In genomic region chr5:78720997-78721396, GRCh38 we compare ENCODE assay signal across 12 cellular contexts.
DNase-seq lines count a peak whose midpoint lies in the region; TF ChIP-seq lines count a peak whose summit lies in the region.
"Had no signal": no experiment of that assay in that cellular context is flagged by ENCODE, and none has a peak within 500 bp of the region (broad histone marks: within the 10 kb centered on the region; RNA-seq: fewer than 3 reads in every experiment).

No MANE protein-coding gene starts in this region.

- H3K4me3 ChIP-seq in BLaER1 treated with 17β-estradiol and CSF1 and Interleukin-3, amounts not matched to agents 10 nM and 100 nM: no peak overlapping the region
- H3K4me3 ChIP-seq in sigmoid colon: no peak overlapping the region
- H3K4me3 ChIP-seq: cardiac muscle cell, upper lobe of right lung had no signal

- DNase-seq in NCI-H2029 (lab: John Stamatoyannopoulos, UW) (peak; percentile 34), dermis microvascular lymphatic vessel endothelial cell (ENCODE audit: low read depth in 2 of 2) (peak; percentile 20 to 65), nephron progenitor cell (no peak), sigmoid colon (no peak), NCI-H524 treated with DMSO at 0.1 percent for 48 hours (lab: John Stamatoyannopoulos, UW) (no peak), NCI-H82 treated with DMSO at 0.1 percent for 48 hours (lab: John Stamatoyannopoulos, UW; ENCODE audit: unreplicated experiment) (no peak)
- no peak for DNase-seq in stimulated activated naive CD4-positive, alpha-beta T cell (lab: John Stamatoyannopoulos, UW)
- DNase-seq: activated naive CD8-positive, alpha-beta T cell treated with anti-CD3 and anti-CD28 coated beads, Interleukin-2, amount 10 ng/mL, durations not matched to agents 7 days and 5 days; activated T-cell treated with anti-CD3 and anti-CD28 coated beads, Interleukin-2, amount 50 U/mL, for 24 hours; upper lobe of right lung had no signal

- 15 to 53% methylated on average over 5 of the region's 5 CpGs for WGBS in sigmoid colon, 2 donors

- H3K27me3 ChIP-seq in BLaER1 treated with 17β-estradiol and CSF1 and Interleukin-3, amounts not matched to agents 10 nM and 100 nM: no peaks in the 10 kb centered on the region
- no peaks in the 10 kb centered on the region for H3K27me3 ChIP-seq in sigmoid colon
- H3K27me3 ChIP-seq: cardiac muscle cell, upper lobe of right lung had no signal

- intact Hi-C loops in sigmoid colon (cut with DNase I): no loop called here

- no peak overlapping the region for H3K27ac ChIP-seq in BLaER1 treated with 17β-estradiol and CSF1 and Interleukin-3, amounts not matched to agents 10 nM and 100 nM
- H3K27ac ChIP-seq in sigmoid colon: no peak overlapping the region
- H3K27ac ChIP-seq: cardiac muscle cell, upper lobe of right lung had no signal

- H3K36me3 ChIP-seq in BLaER1 treated with 17β-estradiol and CSF1 and Interleukin-3, amounts not matched to agents 10 nM and 100 nM: no peaks in the 10 kb centered on the region
- no peaks in the 10 kb centered on the region for H3K36me3 ChIP-seq in sigmoid colon
- H3K36me3 ChIP-seq: cardiac muscle cell, upper lobe of right lung had no signal

- no peaks in the 10 kb centered on the region for H3K9me3 ChIP-seq in BLaER1 treated with 17β-estradiol and CSF1 and Interleukin-3, amounts not matched to agents 10 nM and 100 nM (replicated peaks in 1 of 11)
- H3K9me3 ChIP-seq in sigmoid colon: no peaks in the 10 kb centered on the region
- H3K9me3 ChIP-seq: upper lobe of right lung had no signal

- peaks cover 42% of the 10 kb centered on the region for H3K4me1 Mint-ChIP-seq in nephron progenitor cell
- H3K4me1 Mint-ChIP-seq: activated naive CD8-positive, alpha-beta T cell treated with anti-CD3 and anti-CD28 coated beads, Interleukin-2, amount 10 ng/mL, durations not matched to agents 7 days and 5 days had no signal

- no peaks in the 10 kb centered on the region for H3K9me3 Mint-ChIP-seq in nephron progenitor cell
- H3K9me3 Mint-ChIP-seq: activated naive CD8-positive, alpha-beta T cell treated with anti-CD3 and anti-CD28 coated beads, Interleukin-2, amount 10 ng/mL, durations not matched to agents 7 days and 5 days; activated T-cell treated with anti-CD3 and anti-CD28 coated beads, Interleukin-2, amount 50 U/mL, for 24 hours had no signal

- no peak for TF ChIP-seq EP300 in sigmoid colon (IDR thresholded peaks at IDR 0.05)

- H3K27ac Mint-ChIP-seq in nephron progenitor cell: peak overlapping the region; percentile 88
- H3K27ac Mint-ChIP-seq: activated naive CD8-positive, alpha-beta T cell treated with anti-CD3 and anti-CD28 coated beads, Interleukin-2, amount 10 ng/mL, durations not matched to agents 7 days and 5 days; activated T-cell treated with anti-CD3 and anti-CD28 coated beads, Interleukin-2, amount 50 U/mL, for 24 hours had no signal

- no peak overlapping the region; a peak in 1 of 22 replicates for H3K9ac ChIP-seq in BLaER1 treated with 17β-estradiol and CSF1 and Interleukin-3, amounts not matched to agents 10 nM and 100 nM

- no peak overlapping the region for H3K4me3 Mint-ChIP-seq in nephron progenitor cell
- H3K4me3 Mint-ChIP-seq: activated naive CD8-positive, alpha-beta T cell treated with anti-CD3 and anti-CD28 coated beads, Interleukin-2, amount 10 ng/mL, durations not matched to agents 7 days and 5 days; activated T-cell treated with anti-CD3 and anti-CD28 coated beads, Interleukin-2, amount 50 U/mL, for 24 hours had no signal

- H3K4me1 ChIP-seq in BLaER1 treated with 17β-estradiol and CSF1 and Interleukin-3, amounts not matched to agents 10 nM and 100 nM: peaks cover 4 to 22% (median 10%) of the 10 kb centered on the region in 10 experiments; a peak in 15 of 20 replicates
- peaks cover 0 to 10% (median 0%) of the 10 kb centered on the region in 4 donors for H3K4me1 ChIP-seq in sigmoid colon

- no peaks in the 10 kb centered on the region for H3K36me3 Mint-ChIP-seq in nephron progenitor cell (ENCODE audit: low read depth)
- H3K36me3 Mint-ChIP-seq: activated naive CD8-positive, alpha-beta T cell treated with anti-CD3 and anti-CD28 coated beads, Interleukin-2, amount 10 ng/mL, durations not matched to agents 7 days and 5 days had no signal

- peaks cover 7% of the 10 kb centered on the region for H3K27me3 Mint-ChIP-seq in nephron progenitor cell (ENCODE audit: low read depth, poor library complexity)

- TF ChIP-seq CTCF in nephron progenitor cell (IDR thresholded peaks at IDR 0.05) (no peak), sigmoid colon (IDR thresholded peaks at IDR 0.05) (no peak)

- no peaks in the 10 kb centered on the region for H4K20me1 ChIP-seq in BLaER1 treated with 17β-estradiol and CSF1 and Interleukin-3, amounts not matched to agents 10 nM and 100 nM

- no peak for TF ChIP-seq POLR2A in sigmoid colon (IDR thresholded peaks at IDR 0.05)

- peak overlapping the region in 7 of 11 experiments; percentile 2 to 42 (median 23); a peak in 9 of 22 replicates for H3K4me2 ChIP-seq in BLaER1 treated with 17β-estradiol and CSF1 and Interleukin-3, amounts not matched to agents 10 nM and 100 nM

Comparison
In these comparisons a context has a peak if more than half of its experiments do, and no peak if none do; other contexts are left out.
1. DNase-seq: peak in NCI-H2029 (single experiment) and dermis microvascular lymphatic vessel endothelial cell (2 of 2); none in nephron progenitor cell (single experiment), sigmoid colon (single experiment), stimulated activated naive CD4-positive, alpha-beta T cell (0 of 6), NCI-H524 treated with DMSO at 0.1 percent for 48 hours (single experiment) and NCI-H82 treated with DMSO at 0.1 percent for 48 hours (single experiment).